In genomic region chr7:90580051-90580450, GRCh38 we compare ENCODE assay signal across 1 cellular context.
TF ChIP-seq lines count a peak whose summit lies in the region.

No MANE protein-coding gene starts in this region.

TF ChIP-seq in H1, 55 proteins besides CTCF, POLR2A, EP300 and RAD21:
- TF ChIP-seq RBBP5 (IDR thresholded peaks at IDR 0.05; ENCODE audit: borderline replicate concordance, low read depth, low read length) (no peak), HDAC2 (IDR thresholded peaks at IDR 0.05; ENCODE audit: borderline replicate concordance in 1 of 2, low read depth in 2 of 2, low read length in 2 of 2) (no peak), JUN (IDR thresholded peaks at IDR 0.05; ENCODE audit: low read depth, low read length) (no peak), RNF2 (IDR thresholded peaks at IDR 0.05; ENCODE audit: borderline replicate concordance, low read depth, low read length, missing control alignments, poor library complexity, severe bottlenecking) (no peak), SP4 (IDR thresholded peaks at IDR 0.05; ENCODE audit: low read length) (no peak), MAFK (IDR thresholded peaks at IDR 0.05; ENCODE audit: low read depth, low read length) (no peak), SUZ12 (IDR thresholded peaks at IDR 0.05; ENCODE audit: low read length) (no peak), CHD1 (IDR thresholded peaks at IDR 0.05; ENCODE audit: low read depth, low read length) (no peak)
